In the genomic region with DNA sequence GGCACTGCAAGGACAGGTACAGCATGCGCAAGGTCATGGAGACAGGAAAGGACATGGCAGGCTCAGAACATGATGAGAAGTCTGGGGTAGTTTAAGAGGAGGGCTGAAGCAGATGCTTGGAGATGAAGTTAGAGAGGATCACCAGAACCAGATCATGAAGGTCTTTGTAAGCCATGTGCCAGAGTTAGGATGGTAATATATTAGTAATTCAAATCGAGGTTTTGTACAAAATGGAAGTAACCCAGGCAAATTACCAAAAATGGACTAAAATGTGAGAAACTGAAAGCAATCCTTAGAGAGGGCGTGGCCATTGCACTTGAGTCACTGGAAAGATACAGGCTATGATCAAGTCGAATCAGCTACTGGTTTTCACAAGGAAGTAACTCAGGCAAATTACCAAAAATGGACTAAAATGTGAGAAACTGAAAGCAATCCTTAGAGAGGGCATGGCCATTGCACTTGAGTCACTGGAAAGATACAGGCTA, we compare ENCODE assay signal across 10 cellular contexts. TPM values are rescaled to one million over a fixed set of nuclear protein-coding genes. Genes with fewer than 3 reads are reported as not detected.
DNase-seq lines count a peak whose midpoint lies in the region; ATAC-seq and TF ChIP-seq lines count a peak whose summit lies in the region.
"Had no signal": no experiment of that assay in that cellular context is flagged by ENCODE, and none has a peak within 500 bp of the region (broad histone marks: within the 10 kb centered on the region; RNA-seq: fewer than 3 reads in every experiment).

No MANE protein-coding gene starts in this region.

- no peak overlapping the region for H3K27ac ChIP-seq in GM23338 (ENCODE audit: low read depth)
- H3K27ac ChIP-seq: esophagus muscularis mucosa, SK-N-MC had no signal

- no peak overlapping the region for H3K4me2 ChIP-seq in GM23338

- BruUV-seq in Calu3 (replicated peaks; lab: Mats Ljungman, UMichigan): no TSS peak

- DNase-seq in Calu3: no peak
- DNase-seq in NAMALWA (ENCODE audit: low spot score): peak; percentile 37
- peak; percentile 8 to 54 for DNase-seq in erythroblast (lab: John Stamatoyannopoulos, UW)
- no peak for DNase-seq in medulla oblongata (ENCODE audit: extremely low spot score)
- no peak for DNase-seq in GM23338 (ENCODE audit: low spot score)
- DNase-seq in COR-L47 (lab: John Stamatoyannopoulos, UW): no peak

- H3K9me2 ChIP-seq in GM23338 (ENCODE audit: insufficient read depth): no peaks in the 10 kb centered on the region

- intact Hi-C loops in Calu3 (cut with micrococcal nuclease; ENCODE audit: unreplicated experiment): no loop called here

- no peaks in the 10 kb centered on the region for H3F3A ChIP-seq in GM23338 (replicated peaks; ENCODE audit: low read depth)

- no peaks in the 10 kb centered on the region for H3K36me3 ChIP-seq in GM23338 (ENCODE audit: insufficient read depth)
- H3K36me3 ChIP-seq: esophagus muscularis mucosa had no signal

- TF ChIP-seq POLR2A in erythroblast (IDR thresholded peaks at IDR 0.05; ENCODE audit: low read length): no peak

- H3K4me1 ChIP-seq in GM23338 (ENCODE audit: insufficient read depth): peaks cover 8% of the 10 kb centered on the region
- H3K4me1 ChIP-seq: esophagus muscularis mucosa had no signal

- H3K79me2 ChIP-seq in GM23338 (replicated peaks; ENCODE audit: insufficient read depth): no peaks in the 10 kb centered on the region

- peak; percentile 52 for ATAC-seq in GM21367 (IDR thresholded peaks at IDR 0.05; ENCODE audit: unreplicated experiment)
- ATAC-seq in GM21390 (IDR thresholded peaks at IDR 0.05; ENCODE audit: unreplicated experiment): no peak
- ATAC-seq in GM23338: no peak

- H3K27me3 ChIP-seq in GM23338 (ENCODE audit: insufficient read depth): no peaks in the 10 kb centered on the region
- H3K27me3 ChIP-seq: esophagus muscularis mucosa had no signal

- H3K27me3 Mint-ChIP-seq in Calu3 (ENCODE audit: unreplicated experiment) (no peaks in the 10 kb centered on the region), GM23338 (ENCODE audit: insufficient read depth, low read depth, poor library complexity) (peaks cover 1% of the 10 kb centered on the region)

- no peak overlapping the region for H2AFZ ChIP-seq in GM23338

- H3K27ac Mint-ChIP-seq in Calu3 (ENCODE audit: unreplicated experiment) (peak overlapping the region; percentile 98), GM23338 (no peak overlapping the region)

- TF ChIP-seq CTCF in Calu3 (IDR thresholded peaks at IDR 0.05; ENCODE audit: unreplicated experiment) (no peak), GM23338 (conservative IDR thresholded peaks at IDR 0.05; ENCODE audit: low read depth in 2 of 2) (no peak)

- H3K4me3 Mint-ChIP-seq in Calu3 (ENCODE audit: low read depth, unreplicated experiment): no peak overlapping the region
- H3K4me3 Mint-ChIP-seq in GM23338: no peak overlapping the region

- H3K4me1 Mint-ChIP-seq in Calu3 (ENCODE audit: low read depth, unreplicated experiment) (peaks cover 30% of the 10 kb centered on the region), GM23338 (peaks cover 16% of the 10 kb centered on the region)

- no peaks in the 10 kb centered on the region for H3K36me3 Mint-ChIP-seq in Calu3 (ENCODE audit: insufficient read depth, unreplicated experiment)
- no peaks in the 10 kb centered on the region for H3K36me3 Mint-ChIP-seq in GM23338 (ENCODE audit: low read depth)

- no peak overlapping the region for H3K4me3 ChIP-seq in GM23338
- H3K4me3 ChIP-seq: esophagus muscularis mucosa, SK-N-MC had no signal

- no peaks in the 10 kb centered on the region for H4K20me1 ChIP-seq in GM23338 (replicated peaks; ENCODE audit: insufficient read depth)

- H3K9me3 Mint-ChIP-seq in Calu3 (ENCODE audit: low read depth, unreplicated experiment): no peaks in the 10 kb centered on the region
- H3K9me3 Mint-ChIP-seq in GM23338: no peaks in the 10 kb centered on the region

- CTCF ChIA-PET in Calu3 (lab: Charles Lee): no interaction called here

TF ChIP-seq in GM23338, 12 proteins besides CTCF, POLR2A, EP300 and RAD21 (continues in another document):
- TF ChIP-seq ZNF114 (CRISPR knock-in tag; IDR thresholded peaks at IDR 0.05) (no peak), EZH2phosphoT487 (IDR thresholded peaks at IDR 0.05; ENCODE audit: unreplicated experiment) (no peak)
- TF ChIP-seq, protein P1, sequence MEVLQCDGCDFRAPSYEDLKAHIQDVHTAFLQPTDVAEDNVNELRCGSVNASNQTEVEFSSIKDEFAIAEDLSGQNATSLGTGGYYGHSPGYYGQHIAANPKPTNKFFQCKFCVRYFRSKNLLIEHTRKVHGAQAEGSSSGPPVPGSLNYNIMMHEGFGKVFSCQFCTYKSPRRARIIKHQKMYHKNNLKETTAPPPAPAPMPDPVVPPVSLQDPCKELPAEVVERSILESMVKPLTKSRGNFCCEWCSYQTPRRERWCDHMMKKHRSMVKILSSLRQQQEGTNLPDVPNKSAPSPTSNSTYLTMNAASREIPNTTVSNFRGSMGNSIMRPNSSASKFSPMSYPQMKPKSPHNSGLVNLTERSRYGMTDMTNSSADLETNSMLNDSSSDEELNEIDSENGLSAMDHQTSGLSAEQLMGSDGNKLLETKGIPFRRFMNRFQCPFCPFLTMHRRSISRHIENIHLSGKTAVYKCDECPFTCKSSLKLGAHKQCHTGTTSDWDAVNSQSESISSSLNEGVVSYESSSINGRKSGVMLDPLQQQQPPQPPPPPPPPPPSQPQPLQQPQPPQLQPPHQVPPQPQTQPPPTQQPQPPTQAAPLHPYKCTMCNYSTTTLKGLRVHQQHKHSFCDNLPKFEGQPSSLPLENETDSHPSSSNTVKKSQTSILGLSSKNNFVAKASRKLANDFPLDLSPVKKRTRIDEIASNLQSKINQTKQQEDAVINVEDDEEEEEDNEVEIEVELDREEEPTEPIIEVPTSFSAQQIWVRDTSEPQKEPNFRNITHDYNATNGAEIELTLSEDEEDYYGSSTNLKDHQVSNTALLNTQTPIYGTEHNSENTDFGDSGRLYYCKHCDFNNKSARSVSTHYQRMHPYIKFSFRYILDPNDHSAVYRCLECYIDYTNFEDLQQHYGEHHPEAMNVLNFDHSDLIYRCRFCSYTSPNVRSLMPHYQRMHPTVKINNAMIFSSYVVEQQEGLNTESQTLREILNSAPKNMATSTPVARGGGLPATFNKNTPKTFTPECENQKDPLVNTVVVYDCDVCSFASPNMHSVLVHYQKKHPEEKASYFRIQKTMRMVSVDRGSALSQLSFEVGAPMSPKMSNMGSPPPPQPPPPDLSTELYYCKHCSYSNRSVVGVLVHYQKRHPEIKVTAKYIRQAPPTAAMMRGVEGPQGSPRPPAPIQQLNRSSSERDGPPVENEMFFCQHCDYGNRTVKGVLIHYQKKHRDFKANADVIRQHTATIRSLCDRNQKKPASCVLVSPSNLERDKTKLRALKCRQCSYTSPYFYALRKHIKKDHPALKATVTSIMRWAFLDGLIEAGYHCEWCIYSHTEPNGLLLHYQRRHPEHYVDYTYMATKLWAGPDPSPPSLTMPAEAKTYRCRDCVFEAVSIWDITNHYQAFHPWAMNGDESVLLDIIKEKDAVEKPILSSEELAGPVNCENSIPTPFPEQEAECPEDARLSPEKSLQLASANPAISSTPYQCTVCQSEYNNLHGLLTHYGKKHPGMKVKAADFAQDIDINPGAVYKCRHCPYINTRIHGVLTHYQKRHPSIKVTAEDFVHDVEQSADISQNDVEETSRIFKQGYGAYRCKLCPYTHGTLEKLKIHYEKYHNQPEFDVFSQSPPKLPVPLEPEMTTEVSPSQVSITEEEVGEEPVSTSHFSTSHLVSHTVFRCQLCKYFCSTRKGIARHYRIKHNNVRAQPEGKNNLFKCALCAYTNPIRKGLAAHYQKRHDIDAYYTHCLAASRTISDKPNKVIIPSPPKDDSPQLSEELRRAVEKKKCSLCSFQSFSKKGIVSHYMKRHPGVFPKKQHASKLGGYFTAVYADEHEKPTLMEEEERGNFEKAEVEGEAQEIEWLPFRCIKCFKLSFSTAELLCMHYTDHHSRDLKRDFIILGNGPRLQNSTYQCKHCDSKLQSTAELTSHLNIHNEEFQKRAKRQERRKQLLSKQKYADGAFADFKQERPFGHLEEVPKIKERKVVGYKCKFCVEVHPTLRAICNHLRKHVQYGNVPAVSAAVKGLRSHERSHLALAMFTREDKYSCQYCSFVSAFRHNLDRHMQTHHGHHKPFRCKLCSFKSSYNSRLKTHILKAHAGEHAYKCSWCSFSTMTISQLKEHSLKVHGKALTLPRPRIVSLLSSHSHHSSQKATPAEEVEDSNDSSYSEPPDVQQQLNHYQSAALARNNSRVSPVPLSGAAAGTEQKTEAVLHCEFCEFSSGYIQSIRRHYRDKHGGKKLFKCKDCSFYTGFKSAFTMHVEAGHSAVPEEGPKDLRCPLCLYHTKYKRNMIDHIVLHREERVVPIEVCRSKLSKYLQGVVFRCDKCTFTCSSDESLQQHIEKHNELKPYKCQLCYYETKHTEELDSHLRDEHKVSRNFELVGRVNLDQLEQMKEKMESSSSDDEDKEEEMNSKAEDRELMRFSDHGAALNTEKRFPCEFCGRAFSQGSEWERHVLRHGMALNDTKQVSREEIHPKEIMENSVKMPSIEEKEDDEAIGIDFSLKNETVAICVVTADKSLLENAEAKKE (CRISPR knock-in tag; IDR thresholded peaks at IDR 0.05): no peak
- TF ChIP-seq, protein P2, sequence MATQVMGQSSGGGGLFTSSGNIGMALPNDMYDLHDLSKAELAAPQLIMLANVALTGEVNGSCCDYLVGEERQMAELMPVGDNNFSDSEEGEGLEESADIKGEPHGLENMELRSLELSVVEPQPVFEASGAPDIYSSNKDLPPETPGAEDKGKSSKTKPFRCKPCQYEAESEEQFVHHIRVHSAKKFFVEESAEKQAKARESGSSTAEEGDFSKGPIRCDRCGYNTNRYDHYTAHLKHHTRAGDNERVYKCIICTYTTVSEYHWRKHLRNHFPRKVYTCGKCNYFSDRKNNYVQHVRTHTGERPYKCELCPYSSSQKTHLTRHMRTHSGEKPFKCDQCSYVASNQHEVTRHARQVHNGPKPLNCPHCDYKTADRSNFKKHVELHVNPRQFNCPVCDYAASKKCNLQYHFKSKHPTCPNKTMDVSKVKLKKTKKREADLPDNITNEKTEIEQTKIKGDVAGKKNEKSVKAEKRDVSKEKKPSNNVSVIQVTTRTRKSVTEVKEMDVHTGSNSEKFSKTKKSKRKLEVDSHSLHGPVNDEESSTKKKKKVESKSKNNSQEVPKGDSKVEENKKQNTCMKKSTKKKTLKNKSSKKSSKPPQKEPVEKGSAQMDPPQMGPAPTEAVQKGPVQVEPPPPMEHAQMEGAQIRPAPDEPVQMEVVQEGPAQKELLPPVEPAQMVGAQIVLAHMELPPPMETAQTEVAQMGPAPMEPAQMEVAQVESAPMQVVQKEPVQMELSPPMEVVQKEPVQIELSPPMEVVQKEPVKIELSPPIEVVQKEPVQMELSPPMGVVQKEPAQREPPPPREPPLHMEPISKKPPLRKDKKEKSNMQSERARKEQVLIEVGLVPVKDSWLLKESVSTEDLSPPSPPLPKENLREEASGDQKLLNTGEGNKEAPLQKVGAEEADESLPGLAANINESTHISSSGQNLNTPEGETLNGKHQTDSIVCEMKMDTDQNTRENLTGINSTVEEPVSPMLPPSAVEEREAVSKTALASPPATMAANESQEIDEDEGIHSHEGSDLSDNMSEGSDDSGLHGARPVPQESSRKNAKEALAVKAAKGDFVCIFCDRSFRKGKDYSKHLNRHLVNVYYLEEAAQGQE (IDR thresholded peaks at IDR 0.05; ENCODE audit: unreplicated experiment): no peak

RNA-seq across cellular contexts. Expression of a gene that starts 13.5 kb away (rescaled TPM):
- total RNA-seq in Calu3 (2022): not detected in 2 replicates
- total RNA-seq in GM23338 (2014; rRNA removed; shearing (Covaris generic)): 0.12 and 0.63 TPM in 2 replicates
- 0.07 TPM in 1 of 2 replicates, not detected in the other for polyA plus RNA-seq in GM23338 (2016; fragmentation: Nextera tagmentation; extraction: Ambion mirVana)
- total RNA-seq: esophagus muscularis mucosa had no signal

Comparison
In these comparisons a context has a peak if more than half of its experiments do, and no peak if none do; other contexts are left out.
1. DNase-seq: peak in NAMALWA (single experiment) and erythroblast (2 of 2); none in Calu3 (single experiment), medulla oblongata (single experiment), GM23338 (single experiment) and COR-L47 (single experiment).